In the genomic region with DNA sequence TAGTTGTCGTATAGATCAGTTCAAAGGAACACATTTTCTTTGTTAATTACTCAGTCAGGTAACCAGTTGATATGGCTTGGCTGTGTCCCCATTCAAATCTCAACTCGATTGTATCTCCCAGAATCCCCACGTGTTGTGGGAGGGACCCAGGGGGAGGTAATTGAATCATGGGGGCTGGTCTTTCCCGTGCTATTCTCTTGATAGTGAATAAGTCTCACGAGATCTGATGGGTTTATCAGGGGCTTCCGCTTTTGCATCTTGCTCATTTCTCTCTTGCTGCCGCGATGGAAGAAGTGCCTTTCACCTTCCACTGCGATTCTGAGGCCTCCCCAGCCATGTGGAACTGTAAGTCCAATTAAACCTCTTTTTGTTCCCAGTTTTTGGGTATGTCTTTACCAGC, we compare ENCODE assay signal across 1 cellular context.
TF ChIP-seq lines count a peak whose summit lies in the region.

No MANE protein-coding gene starts in this region.

TF ChIP-seq in GM12878, 131 proteins besides CTCF, POLR2A, EP300 and RAD21:
- 0 out of 2 replicates have a peak, but pooled peaks have one; percentile 37 for TF ChIP-seq POLR2AphosphoS5 (IDR thresholded peaks at IDR 0.05; ENCODE audit: low read length)
